1 cellular context compared by ENCODE assay signal in the genomic region with DNA sequence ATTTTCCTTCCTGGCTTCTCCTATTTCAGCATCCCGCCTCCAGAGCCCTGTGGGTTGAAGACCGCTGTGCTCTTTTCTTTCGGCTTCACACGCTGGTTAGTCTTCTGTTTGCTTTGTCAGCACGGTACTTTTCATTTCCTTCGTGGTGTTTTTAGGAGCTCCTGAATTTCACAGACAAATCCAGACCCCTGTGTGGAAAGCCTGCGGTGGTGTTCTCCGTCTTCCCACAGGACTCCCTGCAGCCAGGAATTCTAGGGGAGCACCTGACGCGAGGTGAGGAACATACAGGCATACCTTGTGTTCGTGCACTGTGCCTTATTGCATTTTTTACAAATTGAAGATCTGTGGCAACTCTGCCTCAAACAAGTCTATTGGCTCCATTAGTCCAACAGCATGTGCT.
TF ChIP-seq lines count a peak whose summit lies in the region.

No MANE protein-coding gene starts in this region.

TF ChIP-seq in GM23338, 12 proteins besides CTCF, POLR2A, EP300 and RAD21 (continued from another document):
- TF ChIP-seq, protein P1, sequence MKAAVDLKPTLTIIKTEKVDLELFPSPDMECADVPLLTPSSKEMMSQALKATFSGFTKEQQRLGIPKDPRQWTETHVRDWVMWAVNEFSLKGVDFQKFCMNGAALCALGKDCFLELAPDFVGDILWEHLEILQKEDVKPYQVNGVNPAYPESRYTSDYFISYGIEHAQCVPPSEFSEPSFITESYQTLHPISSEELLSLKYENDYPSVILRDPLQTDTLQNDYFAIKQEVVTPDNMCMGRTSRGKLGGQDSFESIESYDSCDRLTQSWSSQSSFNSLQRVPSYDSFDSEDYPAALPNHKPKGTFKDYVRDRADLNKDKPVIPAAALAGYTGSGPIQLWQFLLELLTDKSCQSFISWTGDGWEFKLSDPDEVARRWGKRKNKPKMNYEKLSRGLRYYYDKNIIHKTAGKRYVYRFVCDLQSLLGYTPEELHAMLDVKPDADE (IDR thresholded peaks at IDR 0.05): no peak
- TF ChIP-seq, protein P2, sequence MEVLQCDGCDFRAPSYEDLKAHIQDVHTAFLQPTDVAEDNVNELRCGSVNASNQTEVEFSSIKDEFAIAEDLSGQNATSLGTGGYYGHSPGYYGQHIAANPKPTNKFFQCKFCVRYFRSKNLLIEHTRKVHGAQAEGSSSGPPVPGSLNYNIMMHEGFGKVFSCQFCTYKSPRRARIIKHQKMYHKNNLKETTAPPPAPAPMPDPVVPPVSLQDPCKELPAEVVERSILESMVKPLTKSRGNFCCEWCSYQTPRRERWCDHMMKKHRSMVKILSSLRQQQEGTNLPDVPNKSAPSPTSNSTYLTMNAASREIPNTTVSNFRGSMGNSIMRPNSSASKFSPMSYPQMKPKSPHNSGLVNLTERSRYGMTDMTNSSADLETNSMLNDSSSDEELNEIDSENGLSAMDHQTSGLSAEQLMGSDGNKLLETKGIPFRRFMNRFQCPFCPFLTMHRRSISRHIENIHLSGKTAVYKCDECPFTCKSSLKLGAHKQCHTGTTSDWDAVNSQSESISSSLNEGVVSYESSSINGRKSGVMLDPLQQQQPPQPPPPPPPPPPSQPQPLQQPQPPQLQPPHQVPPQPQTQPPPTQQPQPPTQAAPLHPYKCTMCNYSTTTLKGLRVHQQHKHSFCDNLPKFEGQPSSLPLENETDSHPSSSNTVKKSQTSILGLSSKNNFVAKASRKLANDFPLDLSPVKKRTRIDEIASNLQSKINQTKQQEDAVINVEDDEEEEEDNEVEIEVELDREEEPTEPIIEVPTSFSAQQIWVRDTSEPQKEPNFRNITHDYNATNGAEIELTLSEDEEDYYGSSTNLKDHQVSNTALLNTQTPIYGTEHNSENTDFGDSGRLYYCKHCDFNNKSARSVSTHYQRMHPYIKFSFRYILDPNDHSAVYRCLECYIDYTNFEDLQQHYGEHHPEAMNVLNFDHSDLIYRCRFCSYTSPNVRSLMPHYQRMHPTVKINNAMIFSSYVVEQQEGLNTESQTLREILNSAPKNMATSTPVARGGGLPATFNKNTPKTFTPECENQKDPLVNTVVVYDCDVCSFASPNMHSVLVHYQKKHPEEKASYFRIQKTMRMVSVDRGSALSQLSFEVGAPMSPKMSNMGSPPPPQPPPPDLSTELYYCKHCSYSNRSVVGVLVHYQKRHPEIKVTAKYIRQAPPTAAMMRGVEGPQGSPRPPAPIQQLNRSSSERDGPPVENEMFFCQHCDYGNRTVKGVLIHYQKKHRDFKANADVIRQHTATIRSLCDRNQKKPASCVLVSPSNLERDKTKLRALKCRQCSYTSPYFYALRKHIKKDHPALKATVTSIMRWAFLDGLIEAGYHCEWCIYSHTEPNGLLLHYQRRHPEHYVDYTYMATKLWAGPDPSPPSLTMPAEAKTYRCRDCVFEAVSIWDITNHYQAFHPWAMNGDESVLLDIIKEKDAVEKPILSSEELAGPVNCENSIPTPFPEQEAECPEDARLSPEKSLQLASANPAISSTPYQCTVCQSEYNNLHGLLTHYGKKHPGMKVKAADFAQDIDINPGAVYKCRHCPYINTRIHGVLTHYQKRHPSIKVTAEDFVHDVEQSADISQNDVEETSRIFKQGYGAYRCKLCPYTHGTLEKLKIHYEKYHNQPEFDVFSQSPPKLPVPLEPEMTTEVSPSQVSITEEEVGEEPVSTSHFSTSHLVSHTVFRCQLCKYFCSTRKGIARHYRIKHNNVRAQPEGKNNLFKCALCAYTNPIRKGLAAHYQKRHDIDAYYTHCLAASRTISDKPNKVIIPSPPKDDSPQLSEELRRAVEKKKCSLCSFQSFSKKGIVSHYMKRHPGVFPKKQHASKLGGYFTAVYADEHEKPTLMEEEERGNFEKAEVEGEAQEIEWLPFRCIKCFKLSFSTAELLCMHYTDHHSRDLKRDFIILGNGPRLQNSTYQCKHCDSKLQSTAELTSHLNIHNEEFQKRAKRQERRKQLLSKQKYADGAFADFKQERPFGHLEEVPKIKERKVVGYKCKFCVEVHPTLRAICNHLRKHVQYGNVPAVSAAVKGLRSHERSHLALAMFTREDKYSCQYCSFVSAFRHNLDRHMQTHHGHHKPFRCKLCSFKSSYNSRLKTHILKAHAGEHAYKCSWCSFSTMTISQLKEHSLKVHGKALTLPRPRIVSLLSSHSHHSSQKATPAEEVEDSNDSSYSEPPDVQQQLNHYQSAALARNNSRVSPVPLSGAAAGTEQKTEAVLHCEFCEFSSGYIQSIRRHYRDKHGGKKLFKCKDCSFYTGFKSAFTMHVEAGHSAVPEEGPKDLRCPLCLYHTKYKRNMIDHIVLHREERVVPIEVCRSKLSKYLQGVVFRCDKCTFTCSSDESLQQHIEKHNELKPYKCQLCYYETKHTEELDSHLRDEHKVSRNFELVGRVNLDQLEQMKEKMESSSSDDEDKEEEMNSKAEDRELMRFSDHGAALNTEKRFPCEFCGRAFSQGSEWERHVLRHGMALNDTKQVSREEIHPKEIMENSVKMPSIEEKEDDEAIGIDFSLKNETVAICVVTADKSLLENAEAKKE (CRISPR knock-in tag; IDR thresholded peaks at IDR 0.05): no peak
- TF ChIP-seq ZNF331 (CRISPR knock-in tag; IDR thresholded peaks at IDR 0.05; ENCODE audit: low read depth) (no peak), JUNB (IDR thresholded peaks at IDR 0.05; ENCODE audit: unreplicated experiment) (no peak), STAT1 (IDR thresholded peaks at IDR 0.05; ENCODE audit: unreplicated experiment) (no peak), CREB1 (CRISPR knock-in tag; IDR thresholded peaks at IDR 0.05; ENCODE audit: low read depth) (no peak), POLR2AphosphoS5 (IDR thresholded peaks at IDR 0.05; ENCODE audit: low read depth) (no peak)
- TF ChIP-seq, protein P3, sequence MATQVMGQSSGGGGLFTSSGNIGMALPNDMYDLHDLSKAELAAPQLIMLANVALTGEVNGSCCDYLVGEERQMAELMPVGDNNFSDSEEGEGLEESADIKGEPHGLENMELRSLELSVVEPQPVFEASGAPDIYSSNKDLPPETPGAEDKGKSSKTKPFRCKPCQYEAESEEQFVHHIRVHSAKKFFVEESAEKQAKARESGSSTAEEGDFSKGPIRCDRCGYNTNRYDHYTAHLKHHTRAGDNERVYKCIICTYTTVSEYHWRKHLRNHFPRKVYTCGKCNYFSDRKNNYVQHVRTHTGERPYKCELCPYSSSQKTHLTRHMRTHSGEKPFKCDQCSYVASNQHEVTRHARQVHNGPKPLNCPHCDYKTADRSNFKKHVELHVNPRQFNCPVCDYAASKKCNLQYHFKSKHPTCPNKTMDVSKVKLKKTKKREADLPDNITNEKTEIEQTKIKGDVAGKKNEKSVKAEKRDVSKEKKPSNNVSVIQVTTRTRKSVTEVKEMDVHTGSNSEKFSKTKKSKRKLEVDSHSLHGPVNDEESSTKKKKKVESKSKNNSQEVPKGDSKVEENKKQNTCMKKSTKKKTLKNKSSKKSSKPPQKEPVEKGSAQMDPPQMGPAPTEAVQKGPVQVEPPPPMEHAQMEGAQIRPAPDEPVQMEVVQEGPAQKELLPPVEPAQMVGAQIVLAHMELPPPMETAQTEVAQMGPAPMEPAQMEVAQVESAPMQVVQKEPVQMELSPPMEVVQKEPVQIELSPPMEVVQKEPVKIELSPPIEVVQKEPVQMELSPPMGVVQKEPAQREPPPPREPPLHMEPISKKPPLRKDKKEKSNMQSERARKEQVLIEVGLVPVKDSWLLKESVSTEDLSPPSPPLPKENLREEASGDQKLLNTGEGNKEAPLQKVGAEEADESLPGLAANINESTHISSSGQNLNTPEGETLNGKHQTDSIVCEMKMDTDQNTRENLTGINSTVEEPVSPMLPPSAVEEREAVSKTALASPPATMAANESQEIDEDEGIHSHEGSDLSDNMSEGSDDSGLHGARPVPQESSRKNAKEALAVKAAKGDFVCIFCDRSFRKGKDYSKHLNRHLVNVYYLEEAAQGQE (IDR thresholded peaks at IDR 0.05; ENCODE audit: unreplicated experiment): no peak
